16 cellular contexts compared by ENCODE assay signal in genomic region chr4:13750594-13750993, GRCh38.
DNase-seq lines count a peak whose midpoint lies in the region; ATAC-seq and TF ChIP-seq lines count a peak whose summit lies in the region.
"Had no signal": no experiment of that assay in that cellular context is flagged by ENCODE, and none has a peak within 500 bp of the region (broad histone marks: within the 10 kb centered on the region; RNA-seq: fewer than 3 reads in every experiment).

No MANE protein-coding gene starts in this region.

- intact Hi-C loops in PC-3 (cut with micrococcal nuclease): no loop called here

- H3K9me3 ChIP-seq in PC-3 (ENCODE audit: low read length) (no peaks in the 10 kb centered on the region), hepatocyte (ENCODE audit: low read depth) (no peaks in the 10 kb centered on the region), GM23248 (ENCODE audit: low read depth) (no peaks in the 10 kb centered on the region)

- peak; percentile 2 for DNase-seq in A172 (ENCODE audit: low spot score)
- peak; percentile 52 for DNase-seq in HT-29 (ENCODE audit: low spot score)
- DNase-seq in PC-3: peak; percentile 55
- DNase-seq in hepatocyte (ENCODE audit: low spot score): peak; percentile 32
- DNase-seq in stimulated activated CD4-positive, alpha-beta T cell treated with anti-CD3 and anti-CD28 coated beads, Interleukin-12 subunit alpha, Interleukin-12 subunit beta, amount 100 ng/mL, for 4 hours: no peak
- DNase-seq in GM23248: no peak
- no peak for DNase-seq in AG20443 (ENCODE audit: low spot score)
- no peak for DNase-seq in activated CD8-positive, alpha-beta memory T cell treated with anti-CD3 and anti-CD28 coated beads, Interleukin-2, amount 50 U/mL, for 4 hours
- DNase-seq: 8988T; ACHN; C1 segment of cervical spinal cord; CD4-positive, alpha-beta T cell; DND-41; GDM1; GOT3; H9 had no signal

- no peaks in the 10 kb centered on the region for H3K9me2 ChIP-seq in PC-3 (replicated peaks; ENCODE audit: low read length)
- no peaks in the 10 kb centered on the region for H3K9me2 ChIP-seq in hepatocyte (replicated peaks; ENCODE audit: insufficient read depth)
- no peaks in the 10 kb centered on the region for H3K9me2 ChIP-seq in GM23248 (ENCODE audit: insufficient read depth)

- WGBS in hepatocyte (ENCODE audit: low lambda C conversion rate, missing lambda C conversion rate): 83% methylated on average over 2 of the region's 2 CpGs
- 7 to 12% methylated on average over 2 of the region's 2 CpGs for WGBS in GM23248 (ENCODE audit: low coverage in 1 of 2, low lambda C conversion rate in 2 of 2, missing lambda C conversion rate in 2 of 2), 2 experiments

- no peak overlapping the region for H3K4me3 ChIP-seq in PC-3 (ENCODE audit: low read length)
- H3K4me3 ChIP-seq in hepatocyte: no peak overlapping the region
- H3K4me3 ChIP-seq in GM23248: no peak overlapping the region

- H4K20me1 ChIP-seq in PC-3 (ENCODE audit: low read length) (no peaks in the 10 kb centered on the region), hepatocyte (ENCODE audit: insufficient read depth, poor library complexity, severe bottlenecking) (no peaks in the 10 kb centered on the region), GM23248 (ENCODE audit: insufficient read depth) (no peaks in the 10 kb centered on the region)

- no peaks in the 10 kb centered on the region for H3F3A ChIP-seq in PC-3 (ENCODE audit: low read length, unreplicated experiment)
- H3F3A ChIP-seq in GM23248 (ENCODE audit: insufficient read depth): no peaks in the 10 kb centered on the region

- in situ Hi-C loops in GM23248 (cut with MboI): no loop called here

- H3K4me1 ChIP-seq in PC-3 (ENCODE audit: insufficient read depth, low read length): peaks cover 9% of the 10 kb centered on the region
- H3K4me1 ChIP-seq in hepatocyte (ENCODE audit: insufficient read depth): no peaks in the 10 kb centered on the region
- no peaks in the 10 kb centered on the region for H3K4me1 ChIP-seq in GM23248 (ENCODE audit: insufficient read depth)

- POLR2A ChIA-PET in PC-3 (lab: Charles Lee; ENCODE audit: unreplicated experiment): no interaction called here

- H3K9ac ChIP-seq in PC-3 (ENCODE audit: low read length) (no peak overlapping the region), GM23248 (no peak overlapping the region)

- CTCF ChIA-PET in PC-3 (lab: Charles Lee): no interaction called here

- H3K36me3 ChIP-seq in PC-3 (ENCODE audit: low read depth, low read length) (no peaks in the 10 kb centered on the region), hepatocyte (replicated peaks; ENCODE audit: insufficient read depth, low read depth) (no peaks in the 10 kb centered on the region), GM23248 (ENCODE audit: low read depth) (no peaks in the 10 kb centered on the region)

- H3K79me2 ChIP-seq in PC-3 (ENCODE audit: low read length) (no peaks in the 10 kb centered on the region), hepatocyte (no peaks in the 10 kb centered on the region), GM23248 (ENCODE audit: insufficient read depth) (no peaks in the 10 kb centered on the region)

- no TSS peak for BruUV-seq in PC-3 (replicated peaks; lab: Mats Ljungman, UMichigan)

- TF ChIP-seq CTCF in PC-3 (conservative IDR thresholded peaks at IDR 0.05; ENCODE audit: low read depth, low read length): no peak
- TF ChIP-seq CTCF in hepatocyte (IDR thresholded peaks at IDR 0.05; ENCODE audit: poor library complexity): no peak

- H3K27me3 ChIP-seq in PC-3 (ENCODE audit: low read length) (no peaks in the 10 kb centered on the region), hepatocyte (no peaks in the 10 kb centered on the region), GM23248 (replicated peaks; ENCODE audit: insufficient read depth) (no peaks in the 10 kb centered on the region; the same call in 1 of the 2 replicates)

- no peak overlapping the region for H3K27ac ChIP-seq in PC-3 (ENCODE audit: low read length)
- H3K27ac ChIP-seq in hepatocyte: no peak overlapping the region
- H3K27ac ChIP-seq in GM23248: no peak overlapping the region

- 0 out of 2 replicates have a peak overlapping the region, but pooled peaks have one; percentile 27 for H3K4me2 ChIP-seq in PC-3 (ENCODE audit: low read length)
- H3K4me2 ChIP-seq in hepatocyte: no peak overlapping the region
- no peak overlapping the region for H3K4me2 ChIP-seq in GM23248 (ENCODE audit: unreplicated experiment)

- no peak overlapping the region for H2AFZ ChIP-seq in PC-3 (ENCODE audit: low read length)
- H2AFZ ChIP-seq in hepatocyte: no peak overlapping the region
- H2AFZ ChIP-seq in GM23248: no peak overlapping the region

- peak; percentile 89 for ATAC-seq in PC-3

Comparison
In these comparisons a context has a peak if more than half of its experiments do, and no peak if none do; other contexts are left out.
1. DNase-seq: peak in A172 (single experiment), HT-29 (single experiment), PC-3 (single experiment) and hepatocyte (single experiment); none in stimulated activated CD4-positive, alpha-beta T cell treated with anti-CD3 and anti-CD28 coated beads, Interleukin-12 subunit alpha, Interleukin-12 subunit beta, amount 100 ng/mL, for 4 hours (single experiment), GM23248 (single experiment), AG20443 (single experiment) and activated CD8-positive, alpha-beta memory T cell treated with anti-CD3 and anti-CD28 coated beads, Interleukin-2, amount 50 U/mL, for 4 hours (single experiment).